Comparison of ENCODE assay signal across 2 cellular contexts in genomic region chr1:219883400-219884332, GRCh38.
TF ChIP-seq lines count a peak whose summit lies in the region.

No MANE protein-coding gene starts in this region.

TF ChIP-seq in SK-N-SH treated with all-trans-retinoic acid at 6 μM for 48 hours, 23 proteins besides CTCF, POLR2A, EP300 and RAD21 (continued from another document):
- no peak for TF ChIP-seq TCF4 (CRISPR knock-in tag; IDR thresholded peaks at IDR 0.05; ENCODE audit: borderline replicate concordance)

TF ChIP-seq in HepG2, 621 proteins besides CTCF, POLR2A, EP300 and RAD21 (continued from another document and continues in another):
- TF ChIP-seq SAP130 (CRISPR knock-in tag; IDR thresholded peaks at IDR 0.05; ENCODE audit: low read depth) = peak; percentile 46; the same call in 1 of the 2 replicates
- TF ChIP-seq NFRKB (IDR thresholded peaks at IDR 0.05) = no peak
- TF ChIP-seq MED1 (CRISPR knock-in tag; IDR thresholded peaks at IDR 0.05) = peak; percentile 78
- TF ChIP-seq TBL1XR1 (IDR thresholded peaks at IDR 0.05; ENCODE audit: borderline replicate concordance, low read length, partially characterized antibody) = peak; percentile 36
- TF ChIP-seq XRCC5 (optimal IDR thresholded peaks at IDR 0.05; ENCODE audit: low read length) = peak; percentile 33
- TF ChIP-seq MZF1 (CRISPR knock-in tag; IDR thresholded peaks at IDR 0.05; ENCODE audit: borderline replicate concordance) = no peak
- peak; percentile 96 for TF ChIP-seq SALL1 (CRISPR knock-in tag; IDR thresholded peaks at IDR 0.05)
- no peak for TF ChIP-seq ZNF607 (CRISPR knock-in tag; IDR thresholded peaks at IDR 0.05; ENCODE audit: borderline replicate concordance)
- TF ChIP-seq ONECUT2 (CRISPR knock-in tag; IDR thresholded peaks at IDR 0.05) = peak; percentile 93
- TF ChIP-seq MIER3 (CRISPR knock-in tag; IDR thresholded peaks at IDR 0.05; ENCODE audit: borderline replicate concordance) = no peak; the same call in 1 of the 2 replicates
- 0 out of 2 replicates have a peak, but pooled peaks have one; percentile 37 for TF ChIP-seq ZNF605 (CRISPR knock-in tag; IDR thresholded peaks at IDR 0.05)
- no peak for TF ChIP-seq MIER2 (CRISPR knock-in tag; IDR thresholded peaks at IDR 0.05)
- TF ChIP-seq, protein P1, sequence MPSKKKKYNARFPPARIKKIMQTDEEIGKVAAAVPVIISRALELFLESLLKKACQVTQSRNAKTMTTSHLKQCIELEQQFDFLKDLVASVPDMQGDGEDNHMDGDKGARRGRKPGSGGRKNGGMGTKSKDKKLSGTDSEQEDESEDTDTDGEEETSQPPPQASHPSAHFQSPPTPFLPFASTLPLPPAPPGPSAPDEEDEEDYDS (CRISPR knock-in tag; IDR thresholded peaks at IDR 0.05) = 0 out of 2 replicates have a peak, but pooled peaks have one; percentile 10
- peak; percentile 68; the same call in 1 of the 2 replicates for TF ChIP-seq RFXAP (CRISPR knock-in tag; IDR thresholded peaks at IDR 0.05; ENCODE audit: borderline replicate concordance)
- no peak for TF ChIP-seq FOXP1 (IDR thresholded peaks at IDR 0.05)
- TF ChIP-seq FOXP1 (CRISPR knock-in tag; IDR thresholded peaks at IDR 0.05) = peak; percentile 58
- peak; percentile 59; the same call in 1 of the 2 replicates for TF ChIP-seq ZNF331 (CRISPR knock-in tag; IDR thresholded peaks at IDR 0.05)
- no peak for TF ChIP-seq ZNF180 (CRISPR knock-in tag; IDR thresholded peaks at IDR 0.05; ENCODE audit: borderline replicate concordance, low read depth)
- peak; percentile 80; the same call in 1 of the 2 replicates for TF ChIP-seq FOXC1 (CRISPR knock-in tag; IDR thresholded peaks at IDR 0.05; ENCODE audit: borderline replicate concordance)
- no peak for TF ChIP-seq ZNF83 (CRISPR knock-in tag; IDR thresholded peaks at IDR 0.05; ENCODE audit: borderline replicate concordance)
- TF ChIP-seq GATAD1 (CRISPR knock-in tag; IDR thresholded peaks at IDR 0.05) = peak; percentile 26; the same call in 1 of the 2 replicates
- TF ChIP-seq NCOA2 (CRISPR knock-in tag; IDR thresholded peaks at IDR 0.05) = peak; percentile 90
- TF ChIP-seq RXRB (CRISPR knock-in tag; IDR thresholded peaks at IDR 0.05; ENCODE audit: borderline replicate concordance) = peak; percentile 86
- peak; percentile 88 for TF ChIP-seq EHMT2 (IDR thresholded peaks at IDR 0.05; ENCODE audit: borderline replicate concordance, low read depth, low read length)
- TF ChIP-seq HIVEP1 (CRISPR knock-in tag; IDR thresholded peaks at IDR 0.05) = no peak
- peak; percentile 77; the same call in 1 of the 2 replicates for TF ChIP-seq REPIN1 (CRISPR knock-in tag; IDR thresholded peaks at IDR 0.05; ENCODE audit: borderline replicate concordance, low read depth)
- TF ChIP-seq TEF (CRISPR knock-in tag; IDR thresholded peaks at IDR 0.05) = no peak
- TF ChIP-seq, protein P2, sequence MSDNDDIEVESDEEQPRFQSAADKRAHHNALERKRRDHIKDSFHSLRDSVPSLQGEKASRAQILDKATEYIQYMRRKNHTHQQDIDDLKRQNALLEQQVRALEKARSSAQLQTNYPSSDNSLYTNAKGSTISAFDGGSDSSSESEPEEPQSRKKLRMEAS (IDR thresholded peaks at IDR 0.05) = peak; percentile 47
- TF ChIP-seq HOXA3 (CRISPR knock-in tag; IDR thresholded peaks at IDR 0.05) = peak; percentile 82
- TF ChIP-seq, protein P3, sequence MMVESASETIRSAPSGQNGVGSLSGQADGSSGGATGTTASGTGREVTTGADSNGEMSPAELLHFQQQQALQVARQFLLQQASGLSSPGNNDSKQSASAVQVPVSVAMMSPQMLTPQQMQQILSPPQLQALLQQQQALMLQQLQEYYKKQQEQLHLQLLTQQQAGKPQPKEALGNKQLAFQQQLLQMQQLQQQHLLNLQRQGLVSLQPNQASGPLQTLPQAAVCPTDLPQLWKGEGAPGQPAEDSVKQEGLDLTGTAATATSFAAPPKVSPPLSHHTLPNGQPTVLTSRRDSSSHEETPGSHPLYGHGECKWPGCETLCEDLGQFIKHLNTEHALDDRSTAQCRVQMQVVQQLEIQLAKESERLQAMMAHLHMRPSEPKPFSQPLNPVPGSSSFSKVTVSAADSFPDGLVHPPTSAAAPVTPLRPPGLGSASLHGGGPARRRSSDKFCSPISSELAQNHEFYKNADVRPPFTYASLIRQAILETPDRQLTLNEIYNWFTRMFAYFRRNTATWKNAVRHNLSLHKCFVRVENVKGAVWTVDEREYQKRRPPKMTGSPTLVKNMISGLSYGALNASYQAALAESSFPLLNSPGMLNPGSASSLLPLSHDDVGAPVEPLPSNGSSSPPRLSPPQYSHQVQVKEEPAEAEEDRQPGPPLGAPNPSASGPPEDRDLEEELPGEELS (CRISPR knock-in tag; IDR thresholded peaks at IDR 0.05) = peak; percentile 87
- TF ChIP-seq ZNF883 (CRISPR knock-in tag; IDR thresholded peaks at IDR 0.05; ENCODE audit: not compliant biosample characterization) = peak; percentile 27
- TF ChIP-seq ZNF136 (CRISPR knock-in tag; IDR thresholded peaks at IDR 0.05; ENCODE audit: low read depth) = 0 out of 2 replicates have a peak, but pooled peaks have one; percentile 37
- no peak for TF ChIP-seq GABPA (IDR thresholded peaks at IDR 0.05; ENCODE audit: low read depth, low read length)
- 0 out of 2 replicates have a peak, but pooled peaks have one; percentile 32 for TF ChIP-seq GABPA (CRISPR knock-in tag; IDR thresholded peaks at IDR 0.05; ENCODE audit: low read depth)
- TF ChIP-seq HOMEZ (CRISPR knock-in tag; IDR thresholded peaks at IDR 0.05; ENCODE audit: low read depth) = peak; percentile 77; the same call in 1 of the 2 replicates
- TF ChIP-seq ZNF674 (CRISPR knock-in tag; IDR thresholded peaks at IDR 0.05; ENCODE audit: low read depth) = no peak
- peak; percentile 70 for TF ChIP-seq CREM (IDR thresholded peaks at IDR 0.05)
- TF ChIP-seq CREM (CRISPR knock-in tag; IDR thresholded peaks at IDR 0.05) = no peak
- peak; percentile 26; the same call in 1 of the 2 replicates for TF ChIP-seq ELF4 (CRISPR knock-in tag; IDR thresholded peaks at IDR 0.05; ENCODE audit: borderline replicate concordance)
- TF ChIP-seq PCBP2 (optimal IDR thresholded peaks at IDR 0.05; ENCODE audit: low read depth, low read length, poor library complexity, severe bottlenecking) = no peak
- TF ChIP-seq TBX3 (IDR thresholded peaks at IDR 0.05; ENCODE audit: borderline replicate concordance) = 0 out of 2 replicates have a peak, but pooled peaks have one; percentile 22
- TF ChIP-seq TEAD3 (CRISPR knock-in tag; optimal IDR thresholded peaks at IDR 0.05; ENCODE audit: borderline replicate concordance) = peak; percentile 85
- TF ChIP-seq ISL2 (CRISPR knock-in tag; IDR thresholded peaks at IDR 0.05) = peak; percentile 94
- peak; percentile 67; the same call in 1 of the 2 replicates for TF ChIP-seq FOXK2 (IDR thresholded peaks at IDR 0.05)
- TF ChIP-seq SMARCE1 (IDR thresholded peaks at IDR 0.05; ENCODE audit: borderline replicate concordance) = no peak
- TF ChIP-seq ZNF350 (CRISPR knock-in tag; IDR thresholded peaks at IDR 0.05; ENCODE audit: borderline replicate concordance, low read depth) = peak; percentile 60; the same call in 1 of the 2 replicates
- peak; percentile 39; the same call in 1 of the 2 replicates for TF ChIP-seq THAP9 (CRISPR knock-in tag; IDR thresholded peaks at IDR 0.05; ENCODE audit: borderline replicate concordance)
- TF ChIP-seq MTA3 (CRISPR knock-in tag; IDR thresholded peaks at IDR 0.05) = no peak
- peak; percentile 64 for TF ChIP-seq SOX5 (CRISPR knock-in tag; IDR thresholded peaks at IDR 0.05; ENCODE audit: borderline replicate concordance)
- TF ChIP-seq HDAC1 (CRISPR knock-in tag; IDR thresholded peaks at IDR 0.05) = peak; percentile 84
- TF ChIP-seq ZSCAN29 (CRISPR knock-in tag; conservative IDR thresholded peaks at IDR 0.05) = peak; percentile 76
- peak; percentile 72 for TF ChIP-seq PPARG (CRISPR knock-in tag; conservative IDR thresholded peaks at IDR 0.05)
- TF ChIP-seq ZNF644 (CRISPR knock-in tag; IDR thresholded peaks at IDR 0.05; ENCODE audit: low read depth) = peak; percentile 39; the same call in 1 of the 2 replicates
- peak; percentile 73 for TF ChIP-seq RARA (CRISPR knock-in tag; IDR thresholded peaks at IDR 0.05)
- TF ChIP-seq AKNA (CRISPR knock-in tag; IDR thresholded peaks at IDR 0.05; ENCODE audit: borderline replicate concordance) = no peak
- TF ChIP-seq ZNF775 (CRISPR knock-in tag; IDR thresholded peaks at IDR 0.05; ENCODE audit: borderline replicate concordance) = peak; percentile 98
- TF ChIP-seq GFI1 (CRISPR knock-in tag; IDR thresholded peaks at IDR 0.05; ENCODE audit: borderline replicate concordance) = no peak; the same call in 1 of the 2 replicates
- peak; percentile 68; the same call in 1 of the 2 replicates for TF ChIP-seq SIX4 (CRISPR knock-in tag; IDR thresholded peaks at IDR 0.05)
- TF ChIP-seq ZNF557 (CRISPR knock-in tag; IDR thresholded peaks at IDR 0.05) = 0 out of 2 replicates have a peak, but pooled peaks have one; percentile 27
- peak; percentile 49; the same call in 1 of the 2 replicates for TF ChIP-seq MEF2D (CRISPR knock-in tag; IDR thresholded peaks at IDR 0.05)
- TF ChIP-seq RXRA (CRISPR knock-in tag; IDR thresholded peaks at IDR 0.05) = peak; percentile 59; the same call in 1 of the 2 replicates
- TF ChIP-seq HNF4G (IDR thresholded peaks at IDR 0.05; ENCODE audit: borderline replicate concordance, low read depth, low read length) = peak; percentile 82
- TF ChIP-seq HNF4G (CRISPR knock-in tag; IDR thresholded peaks at IDR 0.05; ENCODE audit: borderline replicate concordance, low read depth) = peak; percentile 79; the same call in 1 of the 2 replicates
- no peak for TF ChIP-seq MXD3 (CRISPR knock-in tag; IDR thresholded peaks at IDR 0.05)
